In the genomic region with DNA sequence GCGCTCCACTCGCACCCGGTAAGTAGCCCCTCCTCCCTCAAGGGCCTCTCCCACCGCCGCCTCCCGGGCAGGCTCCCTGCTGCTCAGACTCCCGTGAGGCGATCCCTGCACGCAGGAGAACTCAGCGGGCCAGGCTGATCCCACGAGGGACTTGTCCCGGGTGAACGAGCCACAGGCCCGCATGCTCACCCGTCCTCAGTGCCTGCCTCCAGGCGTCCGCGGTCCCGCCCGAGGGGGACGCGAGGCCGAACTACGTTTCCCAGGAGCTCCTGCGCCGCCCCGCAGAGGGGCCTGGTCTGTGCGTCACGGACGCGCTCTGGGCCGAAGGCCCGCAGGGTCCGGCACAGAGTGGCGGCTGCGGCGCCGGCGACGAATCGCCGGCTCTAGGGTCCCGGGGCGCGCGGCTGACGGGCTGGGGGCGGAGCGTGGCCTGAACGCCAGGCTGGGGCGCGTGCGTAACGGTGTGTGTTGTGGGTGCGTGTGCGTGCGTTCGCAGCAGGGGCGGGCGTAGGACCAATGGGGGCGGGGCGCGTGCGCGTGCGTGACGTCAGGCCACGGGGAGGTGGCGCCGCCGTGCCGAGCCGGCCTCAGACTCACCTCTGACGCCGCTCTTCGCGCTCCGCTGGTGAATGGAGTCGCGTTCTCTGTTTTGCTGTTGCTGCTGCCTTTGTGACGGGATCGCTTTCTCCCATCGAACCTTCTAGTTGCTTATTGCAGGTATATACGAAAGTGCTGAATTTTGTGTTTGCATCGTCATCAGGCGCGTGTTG, we compare ENCODE assay signal across 9 cellular contexts.
DNase-seq lines count a peak whose midpoint lies in the region; ATAC-seq and TF ChIP-seq lines count a peak whose summit lies in the region.
"Had no signal": no experiment of that assay in that cellular context is flagged by ENCODE, and none has a peak within 500 bp of the region (broad histone marks: within the 10 kb centered on the region; RNA-seq: fewer than 3 reads in every experiment).

Gene ZNF10, plus strand, starts transcription at position 590 of the 770 bp plus-strand sequence. CDS start 13,866 bp downstream, outside the sequence.
Gene ZNF891, minus strand, starts transcription at position 237 of the 770 bp plus-strand sequence. CDS start 8,356 bp downstream, outside the sequence.

- no peaks in the 10 kb centered on the region for H3K27me3 Mint-ChIP-seq in central memory CD8-positive, alpha-beta T cell

- peak within 1 kb of the TSS; percentile 99 for H3K27ac Mint-ChIP-seq in central memory CD8-positive, alpha-beta T cell (ENCODE audit: low read depth)

- TF ChIP-seq CTCF in AG04449 (IDR thresholded peaks at IDR 0.05; ENCODE audit: insufficient read depth, low read length, missing control alignments): no peak

- ATAC-seq in GM18873 (IDR thresholded peaks at IDR 0.05; ENCODE audit: low FRiP score, unreplicated experiment): peak; percentile 88
- ATAC-seq in HG03139 (IDR thresholded peaks at IDR 0.05; ENCODE audit: unreplicated experiment): peak; percentile 93
- ATAC-seq in central memory CD8-positive, alpha-beta T cell (replicated peaks; ENCODE audit: extremely low read depth, poor library complexity, severe bottlenecking): peak; percentile 86
- ATAC-seq: HCT116 had no signal

- DNase-seq in AG04449 (ENCODE audit: low read depth, low spot score): peak; percentile 55
- DNase-seq in NCI-H2227 (lab: John Stamatoyannopoulos, UW; ENCODE audit: unreplicated experiment): peak; percentile 99
- DNase-seq in activated CD4-positive, CD25-positive, alpha-beta regulatory T cell treated with anti-CD3 and anti-CD28 coated beads, Interleukin-2, amount 50 U/mL, for 16 hours (ENCODE audit: low read depth, low spot score): peak; percentile 88
- DNase-seq in central memory CD8-positive, alpha-beta T cell (ENCODE audit: low spot score in 2 of 2): peak; percentile 96 to 97
- DNase-seq in islet precursor cell: peak; percentile 99
- DNase-seq in stimulated activated CD4-positive, alpha-beta T cell treated with anti-CD3 and anti-CD28 coated beads, Interleukin-12 subunit alpha, Interleukin-12 subunit beta, amount 100 ng/mL, for 4 hours: peak; percentile 98

- H3K4me3 ChIP-seq in AG04449 (ENCODE audit: low read depth, low read length): peak within 1 kb of the TSS; percentile 93

- H3K9me3 Mint-ChIP-seq in central memory CD8-positive, alpha-beta T cell: peaks cover 10% of the 10 kb centered on the region

- POLR2A ChIA-PET in AG04449 (lab: Yijun Ruan, JAX): interaction anchor here (0.6 to 1.4 kb wide), 3 partner anchors 17 to 51 kb away, joined by 3 to 5 read pairs (median 4); partner anchors contain the start of gene ZNF268

- CTCF ChIA-PET in AG04449 (lab: Yijun Ruan, JAX): interaction anchor here (0.7 kb wide), 1 partner anchor 51 kb away, joined by 3 read pairs; the partner anchor contains the start of gene ZNF268

- peaks cover 23% of the 10 kb centered on the region for H3K4me1 Mint-ChIP-seq in central memory CD8-positive, alpha-beta T cell

- peak within 1 kb of the TSS; percentile 95 for H3K4me3 Mint-ChIP-seq in central memory CD8-positive, alpha-beta T cell

- peaks cover 24% of the 10 kb centered on the region for H3K36me3 Mint-ChIP-seq in central memory CD8-positive, alpha-beta T cell (ENCODE audit: insufficient read depth)

Comparison
In these comparisons a context has a peak if more than half of its experiments do, and no peak if none do; other contexts are left out.
1. Peak in every context shown above with its lines: DNase-seq, ATAC-seq and H3K4me3 ChIP-seq.